In genomic region chr22:48366591-48366990, GRCh38 we compare ENCODE assay signal across 28 cellular contexts.
"Had no signal": no experiment of that assay in that cellular context is flagged by ENCODE, and none has a peak within 500 bp of the region (broad histone marks: within the 10 kb centered on the region; RNA-seq: fewer than 3 reads in every experiment).

No MANE protein-coding gene starts in this region.

- FAIRE-seq: colon, endometrium, frontal cortex, keratinocyte, urothelium cell line had no signal

- DNase-seq: activated CD4-positive, alpha-beta memory T cell treated with anti-CD3 and anti-CD28 coated beads for 36 hours; activated CD4-positive, alpha-beta T cell treated with anti-CD3 and anti-CD28 coated beads, Interleukin-2, amount 10 ng/mL, durations not matched to agents 24 days and 14 days; activated CD4-positive, CD25-positive, alpha-beta regulatory T cell treated with anti-CD3 and anti-CD28 coated beads, Interleukin-2, amount 50 U/mL, for 72 hours; activated naive CD4-positive, alpha-beta T cell; activated T-cell treated with anti-CD3 and anti-CD28 coated beads, Interleukin-2, amount 50 U/mL, for 48 hours; central memory CD4-positive, alpha-beta T cell; effector CD8-positive, alpha-beta T cell; left colon; naive thymus-derived CD8-positive, alpha-beta T cell; ovary; stimulated activated CD4-positive, alpha-beta T cell treated with anti-CD3 and anti-CD28 coated beads, Interleukin-1b, Interleukin-23, amount 100 ng/mL, for 48 hours; stimulated activated CD4-positive, alpha-beta T cell treated with anti-CD3 and anti-CD28 coated beads, Interleukin-4, amount 100 ng/mL, for 4 hours; stimulated activated CD8-positive, alpha-beta memory T cell treated with anti-CD3 and anti-CD28 coated beads, Interleukin-4, amount 100 ng/mL, for 48 hours; stimulated activated naive B cell treated with anti-CD40 and anti-IgM and Interleukin-4, amounts not matched to agents 10 μg/mL and 1 μg/mL and 100 μg/mL, for 72 hours; T-helper 17 cell; T1000 had no signal

- H3K27me3 ChIP-seq: ovary, suprapubic skin had no signal

- H3K4me2 ChIP-seq: smooth muscle cell had no signal

- H3K4me3 ChIP-seq: breast epithelium, ovary, prostate gland, smooth muscle cell, suprapubic skin, tibial artery had no signal

- ATAC-seq: activated naive CD4-positive, alpha-beta T cell treated with anti-CD3 and anti-CD28 coated beads, Interleukin-2, amount 50 U/mL, for 72 hours; left colon; naive thymus-derived CD8-positive, alpha-beta T cell; stimulated activated naive B cell treated with anti-CD40 and anti-IgM and Interleukin-4, amounts not matched to agents 10 μg/mL and 1 μg/mL and 100 μg/mL, for 72 hours; T-helper 17 cell had no signal

- H3K27ac ChIP-seq: breast epithelium, epithelial cell of prostate, ovary, prostate gland, suprapubic skin, tibial artery had no signal

- H3K4me1 ChIP-seq: breast epithelium, prostate gland, tibial artery had no signal

- H3K36me3 ChIP-seq: breast epithelium, ovary, prostate gland, suprapubic skin, tibial artery had no signal

- H3K9me3 ChIP-seq: breast epithelium, ovary, prostate gland, suprapubic skin, tibial artery had no signal
